In genomic region chr5:66538531-66538930, GRCh38 we compare ENCODE assay signal across 19 cellular contexts.
"Had no signal": no experiment of that assay in that cellular context is flagged by ENCODE, and none has a peak within 500 bp of the region (broad histone marks: within the 10 kb centered on the region; RNA-seq: fewer than 3 reads in every experiment).

No MANE protein-coding gene starts in this region.

- ATAC-seq: foreskin keratinocyte; left lung; natural killer cell; stimulated activated naive CD8-positive, alpha-beta T cell treated with anti-CD3 and anti-CD28 coated beads, Interleukin-15, Interleukin-2, amounts not matched to agents 100 U/mL and 50 U/mL, for 24 hours; T-helper 17 cell had no signal

- H3K9me3 ChIP-seq: left lung, prostate gland, spleen had no signal

- H3K4me1 ChIP-seq: left lung, prostate gland, spleen had no signal

- H3K27me3 ChIP-seq: cardiac muscle cell, foreskin keratinocyte, left lung, spleen had no signal

- H3K27ac ChIP-seq: cardiac muscle cell, left lung, prostate gland, spleen had no signal

- H3K4me3 ChIP-seq: cardiac muscle cell, left lung, lung, prostate gland, spleen had no signal

- DNase-seq: activated CD4-positive, alpha-beta memory T cell treated with anti-CD3 and anti-CD28 coated beads, Interleukin-2, amount 10 ng/mL, durations not matched to agents 7 days and 5 days; activated CD4-positive, alpha-beta T cell treated with anti-CD3 and anti-CD28 coated beads for 48 hours; activated effector memory CD4-positive, alpha-beta T cell treated with Interleukin-2 at 50 U/mL for 16 hours; activated naive CD4-positive, alpha-beta T cell treated with anti-CD3 and anti-CD28 coated beads for 36 hours; activated naive CD8-positive, alpha-beta T cell treated with anti-CD3 and anti-CD28 coated beads, Interleukin-2, amount 10 ng/mL, durations not matched to agents 7 days and 5 days; activated T-cell treated with anti-CD3 and anti-CD28 coated beads, Interleukin-2, amount 50 U/mL, for 72 hours; amniotic stem cell; cortex of kidney; endodermal cell; left lung; natural killer cell; spleen; stimulated activated CD4-positive, alpha-beta T cell treated with anti-CD3 and anti-CD28 coated beads, Interleukin-4, amount 100 ng/mL, for 4 hours; stimulated activated naive CD8-positive, alpha-beta T cell treated with anti-CD3 and anti-CD28 coated beads, Interleukin-15, Interleukin-2, amounts not matched to agents 100 U/mL and 50 U/mL, for 24 hours; T-helper 17 cell had no signal

- H3K36me3 ChIP-seq: cardiac muscle cell, left lung, prostate gland, spleen had no signal
